Comparison of ENCODE assay signal across 23 cellular contexts in the genomic region with DNA sequence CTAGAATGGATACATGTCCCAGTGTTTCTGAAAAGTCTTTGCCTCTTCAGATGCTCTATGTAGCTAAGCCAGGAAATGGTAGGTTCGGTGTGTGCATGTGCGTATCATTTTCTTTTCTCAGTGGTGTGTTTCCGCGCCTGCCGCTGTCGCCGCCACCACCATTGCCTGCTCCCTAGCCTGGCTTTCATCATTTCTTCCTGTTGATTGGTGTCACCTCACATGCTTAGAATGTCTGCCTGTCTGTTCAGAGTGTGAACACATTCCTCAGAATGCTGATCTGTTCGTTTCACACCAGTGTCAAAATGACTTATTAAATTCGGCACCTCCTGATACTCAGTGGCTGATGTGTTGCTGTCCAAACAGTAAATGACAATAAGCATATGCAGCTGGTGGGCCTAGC.
"Had no signal": no experiment of that assay in that cellular context is flagged by ENCODE, and none has a peak within 500 bp of the region (broad histone marks: within the 10 kb centered on the region; RNA-seq: fewer than 3 reads in every experiment).

No MANE protein-coding gene starts in this region.

- H3K4me1 Mint-ChIP-seq: activated CD4-positive, alpha-beta T cell treated with anti-CD3 and anti-CD28 coated beads, Interleukin-2, amount 10 ng/mL, durations not matched to agents 7 days and 5 days; activated T-helper 17 cell treated with anti-CD3 and anti-CD28 coated beads, Interleukin-2, amount 50 U/mL, for 72 hours; IgD-negative memory B cell; T-cell had no signal

- H3K27me3 ChIP-seq: brain microvascular endothelial cell, cardiac muscle cell had no signal

- ATAC-seq: activated T-helper 17 cell treated with anti-CD3 and anti-CD28 coated beads, Interleukin-2, amount 50 U/mL, for 72 hours; T-cell had no signal

- H3K4me3 ChIP-seq: cardiac muscle cell, SK-N-MC had no signal

- H3K4me3 Mint-ChIP-seq: activated CD4-positive, alpha-beta memory T cell treated with anti-CD3 and anti-CD28 coated beads for 36 hours; activated CD4-positive, alpha-beta T cell treated with anti-CD3 and anti-CD28 coated beads, Interleukin-2, amount 10 ng/mL, durations not matched to agents 7 days and 5 days; activated naive CD4-positive, alpha-beta T cell treated with anti-CD3 and anti-CD28 coated beads for 36 hours; activated naive CD8-positive, alpha-beta T cell; activated T-helper 17 cell treated with anti-CD3 and anti-CD28 coated beads, Interleukin-2, amount 50 U/mL, for 72 hours; IgD-negative memory B cell; T-cell had no signal

- H3K27ac ChIP-seq: brain microvascular endothelial cell, cardiac muscle cell, SK-N-MC, VCaP had no signal

- H3K36me3 ChIP-seq: brain microvascular endothelial cell, cardiac muscle cell had no signal

- H3K9me3 Mint-ChIP-seq: activated CD4-positive, alpha-beta memory T cell treated with anti-CD3 and anti-CD28 coated beads for 36 hours; activated CD4-positive, alpha-beta T cell treated with anti-CD3 and anti-CD28 coated beads, Interleukin-2, amount 10 ng/mL, durations not matched to agents 7 days and 5 days; activated naive CD4-positive, alpha-beta T cell treated with anti-CD3 and anti-CD28 coated beads for 36 hours; activated T-helper 17 cell treated with anti-CD3 and anti-CD28 coated beads, Interleukin-2, amount 50 U/mL, for 72 hours; T-cell had no signal

- H3K27ac Mint-ChIP-seq: activated CD4-positive, alpha-beta memory T cell treated with anti-CD3 and anti-CD28 coated beads for 36 hours; activated CD4-positive, alpha-beta T cell treated with anti-CD3 and anti-CD28 coated beads, Interleukin-2, amount 10 ng/mL, durations not matched to agents 7 days and 5 days; activated naive CD4-positive, alpha-beta T cell treated with anti-CD3 and anti-CD28 coated beads for 36 hours; activated naive CD8-positive, alpha-beta T cell; activated T-helper 17 cell treated with anti-CD3 and anti-CD28 coated beads, Interleukin-2, amount 50 U/mL, for 72 hours; IgD-negative memory B cell; T-cell had no signal

- DNase-seq: activated CD4-positive, alpha-beta memory T cell treated with anti-CD3 and anti-CD28 coated beads for 36 hours; activated CD4-positive, alpha-beta T cell treated with anti-CD3 and anti-CD28 coated beads, Interleukin-2, amount 10 ng/mL, durations not matched to agents 7 days and 5 days; activated CD4-positive, CD25-positive, alpha-beta regulatory T cell; activated gamma-delta T cell; activated naive CD4-positive, alpha-beta T cell treated with anti-CD3 and anti-CD28 coated beads for 36 hours; activated T-cell treated with anti-CD3 and anti-CD28 coated beads for 4 hours; activated T-cell treated with anti-CD3 and anti-CD28 coated beads, Interleukin-2, amount 50 U/mL, for 48 hours; brain microvascular endothelial cell; KG1; NCI-H1048; NCI-H1694; NCI-H2029 treated with DMSO at 0.1 percent for 48 hours; NCI-H345; NCI-H510A; NCI-H526 treated with DMSO at 0.1 percent for 48 hours; SIG-M5; T-cell had no signal

- H3K36me3 Mint-ChIP-seq: activated CD4-positive, alpha-beta memory T cell treated with anti-CD3 and anti-CD28 coated beads for 36 hours; activated naive CD8-positive, alpha-beta T cell; IgD-negative memory B cell; T-cell had no signal
